8 cellular contexts compared by ENCODE assay signal in the genomic region with DNA sequence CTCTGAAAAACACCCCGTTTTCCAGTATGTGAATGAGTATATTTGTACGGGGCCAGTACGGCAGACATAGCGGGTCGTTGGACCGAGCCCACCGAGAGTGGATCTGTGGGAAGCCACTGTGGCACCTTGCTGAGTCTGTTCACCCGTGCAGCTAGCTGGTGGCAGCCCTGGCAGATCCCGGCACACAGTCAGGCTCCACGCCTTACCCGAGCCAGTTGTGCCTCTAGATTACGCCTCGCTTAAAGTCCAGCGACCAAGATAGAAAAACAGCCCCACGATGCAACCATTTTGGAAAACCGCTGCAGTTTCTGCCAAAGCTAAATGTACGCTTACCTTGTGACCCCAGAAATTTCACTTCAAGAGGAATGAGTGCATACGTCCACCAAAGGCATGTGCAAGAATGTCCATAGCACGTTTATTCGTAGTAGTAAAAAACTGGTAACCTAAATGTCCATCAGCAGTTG. TPM values are rescaled to one million over a fixed set of nuclear protein-coding genes. Genes with fewer than 3 reads are reported as not detected.
DNase-seq lines count a peak whose midpoint lies in the region; ATAC-seq and TF ChIP-seq lines count a peak whose summit lies in the region.

No MANE protein-coding gene starts in this region.

- peak overlapping the region; percentile 68; the same call in 1 of the 2 replicates for H2AK5ac ChIP-seq in IMR-90 (ENCODE audit: low read depth, low read length)

- H4K8ac ChIP-seq in IMR-90 (ENCODE audit: low read depth in 2 of 2, low read length in 2 of 2), result peak overlapping the region; percentile 94 to 98

- 20% methylated on average over 20 of the region's 20 CpGs; no CpG with 5 or more reads in 1 of the 2 experiments for WGBS in IMR-90 (ENCODE audit: extremely low coverage in 2 of 2, insufficient read length in 1 of 2), 2 experiments
- 9 to 17% methylated on average over 20 of the region's 20 CpGs for WGBS in lower leg skin, 2 donors
- 6 to 23% methylated on average over 16 to 20 of the region's 20 CpGs for WGBS in tibial nerve, 2 donors

- H3K27me3 ChIP-seq in IMR-90 (ENCODE audit: control insufficient read depth, insufficient read depth, low read length) (no peaks in the 10 kb centered on the region), tibial nerve (no peaks in the 10 kb centered on the region)

- H4K91ac ChIP-seq in IMR-90 (ENCODE audit: insufficient read depth, low read depth, low read length), result peak overlapping the region; percentile 63

- H3K4me2 ChIP-seq in IMR-90 (ENCODE audit: low read depth, low read length), result peak overlapping the region; percentile 68

- dilution Hi-C loops in IMR-90 (cut with HindIII; ENCODE audit: low sequenced_read_pairs, unreplicated experiment), result no loop called here

- H2BK15ac ChIP-seq in IMR-90 (ENCODE audit: low read depth, low read length), result no peak overlapping the region

- H2AK9ac ChIP-seq in IMR-90 (replicated peaks; ENCODE audit: low read depth, low read length, poor library complexity), result peak overlapping the region; percentile 93

- ATAC-seq in IMR-90 (ENCODE audit: low read depth), result peak; percentile 36

- peak overlapping the region; percentile 87 for H3K14ac ChIP-seq in IMR-90 (replicated peaks; ENCODE audit: low read depth, low read length)

- TF ChIP-seq RAD21 in IMR-90 (IDR thresholded peaks at IDR 0.05; ENCODE audit: low read length), result no peak

- CTCF ChIA-PET in IMR-90 (lab: Yijun Ruan, JAX), result no interaction called here

- TF ChIP-seq CTCF in IMR-90 (conservative IDR thresholded peaks at IDR 0.05; ENCODE audit: low read depth, low read length) (no peak), cardiac fibroblast (IDR thresholded peaks at IDR 0.05; ENCODE audit: low read depth, low read length) (no peak), lower leg skin (IDR thresholded peaks at IDR 0.05) (no peak), tibial nerve (IDR thresholded peaks at IDR 0.05) (no peak)

- H3K9ac ChIP-seq in IMR-90 (ENCODE audit: low read depth, low read length), result peak overlapping the region; percentile 72

- H3K4me1 ChIP-seq in IMR-90 (ENCODE audit: control insufficient read depth, insufficient read depth, low read length) (no peaks in the 10 kb centered on the region), tibial nerve (peaks cover under 1 to 35% (median 20%) of the 10 kb centered on the region in 4 donors)

- DNase-seq in SIG-M5 treated with dmso at 0.1 percent for 504 hours (lab: John Stamatoyannopoulos, UW; ENCODE audit: unreplicated experiment) (peak; percentile 11), SIG-M5 (lab: John Stamatoyannopoulos, UW) (no peak), IMR-90 (no peak), cardiac fibroblast (ENCODE audit: low read depth in 2 of 2) (no peak), lower leg skin (ENCODE audit: low spot score in 2 of 2) (no peak), tibial nerve (ENCODE audit: low spot score in 2 of 2) (no peak), retina (no peak)
- no peak for DNase-seq in stimulated activated CD4-positive, alpha-beta T cell treated with anti-CD3 and anti-CD28 coated beads, Interleukin-4, amount 100 ng/mL, for 24 hours

- no peak for TF ChIP-seq EP300 in tibial nerve (IDR thresholded peaks at IDR 0.05)

- H2AFZ ChIP-seq in IMR-90 (replicated peaks; ENCODE audit: low read length, poor library complexity), result peak overlapping the region; percentile 98

- H4K20me1 ChIP-seq in IMR-90 (ENCODE audit: insufficient read depth, low read length), result peaks cover 28% of the 10 kb centered on the region

- POLR2A ChIA-PET in IMR-90 (lab: Charles Lee; ENCODE audit: unreplicated experiment), result no interaction called here

- peak overlapping the region; percentile 4; the same call in 1 of the 2 replicates for H2BK20ac ChIP-seq in IMR-90 (ENCODE audit: low read depth, low read length)

- peak overlapping the region; percentile 89 for H3K23ac ChIP-seq in IMR-90 (ENCODE audit: low read depth, low read length)

- H3K4ac ChIP-seq in IMR-90 (ENCODE audit: low read depth, low read length), result peak overlapping the region; percentile 95

- H3K4me3 ChIP-seq in IMR-90 (ENCODE audit: insufficient read depth, low read depth, low read length), result peak overlapping the region; percentile 93
- peak overlapping the region; percentile 89 to 90 for H3K4me3 ChIP-seq in cardiac fibroblast (replicated peaks in 1 of 2; ENCODE audit: low read depth in 2 of 2, low read length in 2 of 2)
- H3K4me3 ChIP-seq in lower leg skin (ENCODE audit: low read depth, poor library complexity, severe bottlenecking), result peak overlapping the region; percentile 72
- H3K4me3 ChIP-seq in tibial nerve, result peak overlapping the region; percentile 70 to 97 (median 74)

- BruUV-seq in IMR-90 (replicated peaks; lab: Mats Ljungman, UMichigan), result no TSS peak

- H3K79me1 ChIP-seq in IMR-90 (ENCODE audit: low read depth in 1 of 2, low read length in 2 of 2), result peaks cover 5 to 29% of the 10 kb centered on the region in 2 experiments; a peak in 3 of 4 replicates

- H2BK5ac ChIP-seq in IMR-90 (ENCODE audit: low read depth, low read length, poor library complexity, severe bottlenecking), result peak overlapping the region; percentile 14

- no peaks in the 10 kb centered on the region for H3K36me3 ChIP-seq in IMR-90 (ENCODE audit: control insufficient read depth, insufficient read depth, low read length)
- no peaks in the 10 kb centered on the region for H3K36me3 ChIP-seq in tibial nerve

- TF ChIP-seq POLR2A in IMR-90 (IDR thresholded peaks at IDR 0.05; ENCODE audit: low read depth, low read length), result no peak
- TF ChIP-seq POLR2A in lower leg skin (IDR thresholded peaks at IDR 0.05), result no peak
- no peak for TF ChIP-seq POLR2A in tibial nerve (IDR thresholded peaks at IDR 0.05)

- peak overlapping the region; percentile 96 for H4K5ac ChIP-seq in IMR-90 (ENCODE audit: low read depth, low read length)

- peak overlapping the region; percentile 44 for H3K18ac ChIP-seq in IMR-90 (ENCODE audit: low read depth, low read length)

- intact Hi-C loops in IMR-90 (cut with micrococcal nuclease) (loop anchor here (2.0 kb wide), 1 partner anchor 107 kb away; no protein-coding TSS in a partner anchor), lower leg skin (cut with DNase I; ENCODE audit: low total_unique reads) (no loop called here)

- peak overlapping the region; percentile 50 for H2BK120ac ChIP-seq in IMR-90 (ENCODE audit: low read depth, low read length)

- H3K9me3 ChIP-seq in IMR-90 (ENCODE audit: control insufficient read depth, insufficient read depth, low read length), result no peaks in the 10 kb centered on the region
- H3K9me3 ChIP-seq in tibial nerve, result no peaks in the 10 kb centered on the region

- H3K27ac ChIP-seq in IMR-90 (ENCODE audit: insufficient read depth, low read length) (peak overlapping the region; percentile 38), tibial nerve (peak overlapping the region; percentile 68 to 99 (median 90))

- in situ Hi-C loops in IMR-90 (cut with MboI; ENCODE audit: low sequenced_read_pairs), result no loop called here

- H3K9me1 ChIP-seq in IMR-90 (ENCODE audit: insufficient read depth, low read length), result peaks cover 6% of the 10 kb centered on the region

- H3K56ac ChIP-seq in IMR-90 (ENCODE audit: extremely low read depth, insufficient read depth, low read length), result peak overlapping the region; percentile 49; the same call in 1 of the 2 replicates

TF ChIP-seq in IMR-90, 13 proteins besides CTCF, POLR2A, EP300 and RAD21 (continues in another document):
- TF ChIP-seq RCOR1 (IDR thresholded peaks at IDR 0.05; ENCODE audit: insufficient replicate concordance, low read length), result no peak
- TF ChIP-seq MXI1 (IDR thresholded peaks at IDR 0.05; ENCODE audit: borderline replicate concordance, low read depth, low read length), result no peak
- TF ChIP-seq NFE2L2 (IDR thresholded peaks at IDR 0.05; ENCODE audit: low read depth, low read length), result no peak
- TF ChIP-seq, protein P1, sequence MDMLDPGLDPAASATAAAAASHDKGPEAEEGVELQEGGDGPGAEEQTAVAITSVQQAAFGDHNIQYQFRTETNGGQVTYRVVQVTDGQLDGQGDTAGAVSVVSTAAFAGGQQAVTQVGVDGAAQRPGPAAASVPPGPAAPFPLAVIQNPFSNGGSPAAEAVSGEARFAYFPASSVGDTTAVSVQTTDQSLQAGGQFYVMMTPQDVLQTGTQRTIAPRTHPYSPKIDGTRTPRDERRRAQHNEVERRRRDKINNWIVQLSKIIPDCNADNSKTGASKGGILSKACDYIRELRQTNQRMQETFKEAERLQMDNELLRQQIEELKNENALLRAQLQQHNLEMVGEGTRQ (IDR thresholded peaks at IDR 0.05; ENCODE audit: low read depth, low read length), result no peak
- TF ChIP-seq MAFK (IDR thresholded peaks at IDR 0.05; ENCODE audit: low read depth, low read length), result no peak
- TF ChIP-seq RFX5 (IDR thresholded peaks at IDR 0.05; ENCODE audit: low read depth, low read length), result no peak
- no peak for TF ChIP-seq SMC3 (IDR thresholded peaks at IDR 0.05; ENCODE audit: low read depth, low read length)
- TF ChIP-seq BHLHE40 (IDR thresholded peaks at IDR 0.05; ENCODE audit: low read depth, low read length), result no peak
- TF ChIP-seq FOS (IDR thresholded peaks at IDR 0.05; ENCODE audit: low read depth, low read length), result no peak
- TF ChIP-seq CEBPB (IDR thresholded peaks at IDR 0.05; ENCODE audit: low read depth, low read length), result no peak
- TF ChIP-seq MAZ (IDR thresholded peaks at IDR 0.05; ENCODE audit: borderline replicate concordance, low read depth, low read length), result no peak
- TF ChIP-seq CHD1 (IDR thresholded peaks at IDR 0.05; ENCODE audit: low read depth, low read length), result no peak

RNA-seq across cellular contexts. Expression of gene WDR33, which starts 0.5 kb away (rescaled TPM):
- 41.2 and 47.8 TPM in 2 replicates for total RNA-seq in IMR-90 (2012; rRNA removed)
- polyA plus RNA-seq in IMR-90 (2012; rRNA removed), result 14.9 and 19.6 TPM in 2 replicates
- polyA plus RNA-seq in IMR-90 (2012; cell fraction: cytosol; rRNA removed), result 2.9 and 4.0 TPM in 2 replicates
- 8.6 and 18.7 TPM in 2 replicates for polyA plus RNA-seq in IMR-90 (2012; cell fraction: nucleus; rRNA removed; ENCODE audit: low replicate concordance)
- total RNA-seq in lower leg skin, result 10 to 100 TPM; 31.6 to 44.8 (median 32.5) TPM
- total RNA-seq in tibial nerve, result 10 to 100 TPM; 42.3 to 46.5 (median 45.1) TPM

RNA-seq across cellular contexts. Expression of gene POLR2D, which starts 46.5 kb away (rescaled TPM):
- total RNA-seq in IMR-90 (2012; rRNA removed), result 41.6 and 42.2 TPM in 2 replicates
- polyA plus RNA-seq in IMR-90 (2012; rRNA removed), result 12.9 and 18.0 TPM in 2 replicates
- 4.8 and 9.3 TPM in 2 replicates for polyA plus RNA-seq in IMR-90 (2012; cell fraction: cytosol; rRNA removed)
- polyA plus RNA-seq in IMR-90 (2012; cell fraction: nucleus; rRNA removed; ENCODE audit: low replicate concordance), result 1.8 and 7.5 TPM in 2 replicates
- total RNA-seq in lower leg skin, result 10 to 100 TPM in 2 of 4 donors, 1 to 10 TPM in 2; 9.4 to 15.3 (median 10.7) TPM
- 10 to 100 TPM in 1 of 4 donors, 1 to 10 TPM in 3; 6.1 to 10.7 (median 7.8) TPM for total RNA-seq in tibial nerve
